In the genomic region with DNA sequence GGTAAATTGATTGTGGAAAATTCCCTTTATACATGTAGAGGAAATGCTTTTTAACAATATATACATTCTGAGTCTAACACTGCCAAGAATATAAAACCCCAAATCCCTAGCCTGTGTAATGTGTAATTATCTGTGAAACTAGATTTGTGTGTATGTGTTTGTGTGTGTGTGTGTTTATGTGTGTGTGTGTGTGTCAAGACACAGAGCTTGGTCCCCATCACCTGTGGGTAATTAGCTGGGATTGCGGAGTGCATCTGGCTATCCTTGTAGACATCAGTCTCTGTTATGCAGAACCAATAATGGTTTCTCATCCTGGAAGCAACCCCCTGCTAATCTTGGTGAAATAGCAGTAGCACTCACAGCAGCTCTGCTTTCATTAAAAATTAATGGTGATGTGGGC, we compare ENCODE assay signal across 24 cellular contexts. TPM values are rescaled to one million over a fixed set of nuclear protein-coding genes. Genes with fewer than 3 reads are reported as not detected.
DNase-seq lines count a peak whose midpoint lies in the region; ATAC-seq, FAIRE-seq and TF ChIP-seq lines count a peak whose summit lies in the region.
"Had no signal": no experiment of that assay in that cellular context is flagged by ENCODE, and none has a peak within 500 bp of the region (broad histone marks: within the 10 kb centered on the region; RNA-seq: fewer than 3 reads in every experiment).

No MANE protein-coding gene starts in this region.

- H3K4ac ChIP-seq in H1 (replicated peaks; ENCODE audit: insufficient read length, low read depth, low read length), result no peak overlapping the region

- no peak overlapping the region for H4K91ac ChIP-seq in H1 (replicated peaks; ENCODE audit: insufficient read length, low read length)

- H2BK120ac ChIP-seq in H1 (replicated peaks; ENCODE audit: low read depth, low read length), result no peak overlapping the region

- H3F3A ChIP-seq in smooth muscle cell (ENCODE audit: low read depth), result peaks cover 5% of the 10 kb centered on the region

- TF ChIP-seq RAD21 in H1 (IDR thresholded peaks at IDR 0.05 in 1 of 2, conservative IDR thresholded peaks at IDR 0.05 in 1 of 2; ENCODE audit: low read depth in 2 of 2, low read length in 2 of 2), result no peak

- H3K18ac ChIP-seq in H1 (ENCODE audit: extremely low read depth, low read length), result no peak overlapping the region

- no peak overlapping the region for H2BK20ac ChIP-seq in H1 (ENCODE audit: low read length)

- CTCF ChIA-PET in HEK293 (lab: Yijun Ruan, JAX) (interaction anchor here (0.9 kb wide), 1 partner anchor 9 kb away, joined by 5 read pairs; no protein-coding TSS in a partner anchor), H1 (lab: Charles Lee; ENCODE audit: partially characterized antibody) (no interaction called here)

- H3K9me3 ChIP-seq in HEK293 (ENCODE audit: control insufficient read depth, insufficient read depth, low read depth, low read length), result no peaks in the 10 kb centered on the region
- no peaks in the 10 kb centered on the region for H3K9me3 ChIP-seq in H1 (ENCODE audit: insufficient read depth in 2 of 2, low read depth in 1 of 2, low read length in 1 of 2)
- no peaks in the 10 kb centered on the region for H3K9me3 ChIP-seq in smooth muscle cell (replicated peaks; ENCODE audit: low read depth)
- no peaks in the 10 kb centered on the region for H3K9me3 ChIP-seq in ascending aorta
- H3K9me3 ChIP-seq: MG63, Peyer's patch had no signal

- POLR2A ChIA-PET in HEK293 (lab: Yijun Ruan, JAX) (interaction anchor here (1.0 kb wide), 1 partner anchor 8 kb away, joined by 4 read pairs; no protein-coding TSS in a partner anchor), H1 (lab: Charles Lee; ENCODE audit: partially characterized antibody) (interaction anchor here (0.7 kb wide), 1 partner anchor 222 kb away, joined by 3 read pairs; no protein-coding TSS in a partner anchor)

- no peak overlapping the region for H3K14ac ChIP-seq in H1 (ENCODE audit: insufficient read length)

- DNase-seq in NCI-H748 (lab: John Stamatoyannopoulos, UW; ENCODE audit: unreplicated experiment), result peak; percentile 44
- DNase-seq in NCI-H748 treated with DMSO at 0.1 percent for 48 hours (lab: John Stamatoyannopoulos, UW), result no peak
- no peak for DNase-seq in H1 (ENCODE audit: low read depth in 1 of 2, low spot score in 2 of 2)
- DNase-seq in smooth muscle cell (lab: John Stamatoyannopoulos, UW; ENCODE audit: unreplicated experiment), result no peak
- no peak for DNase-seq in NCI-H1105 (lab: John Stamatoyannopoulos, UW)
- no peak for DNase-seq in ascending aorta (ENCODE audit: low spot score in 2 of 2)
- DNase-seq: AML-193; C1 segment of cervical spinal cord; CD8-positive, alpha-beta T cell; DMS79 treated with DMSO at 0.1 percent for 48 hours; GF-D8; IMR-90; KG1; MG63; NCI-H1694 treated with DMSO at 0.1 percent for 48 hours; NCI-H2081; NCI-H345; NCI-H510A treated with DMSO at 0.1 percent for 48 hours; Peyer's patch; SHP77 treated with DMSO at 0.1 percent for 48 hours had no signal

- H4K5ac ChIP-seq in H1 (ENCODE audit: insufficient read length, low read depth, low read length), result no peak overlapping the region

- H3K27ac ChIP-seq in HEK293 (ENCODE audit: extremely low read depth, low read depth, low read length) (no peak overlapping the region), H1 (ENCODE audit: low read depth, low read length) (no peak overlapping the region), smooth muscle cell (ENCODE audit: low read depth) (no peak overlapping the region), ascending aorta (no peak overlapping the region)
- H3K27ac ChIP-seq: Peyer's patch had no signal

- no peak overlapping the region for H2BK5ac ChIP-seq in H1 (ENCODE audit: low read depth, low read length)

- no peaks in the 10 kb centered on the region for H3K79me1 ChIP-seq in H1 (ENCODE audit: low read depth, low read length)

- H3K23ac ChIP-seq in H1 (ENCODE audit: insufficient read length), result no peak overlapping the region

- peak; percentile 82 for FAIRE-seq in H1 (lab: Jason Lieb, UNC)
- FAIRE-seq: GM12891, H54 had no signal

- no peak overlapping the region for H2AK5ac ChIP-seq in H1 (ENCODE audit: low read depth, low read length)

- intact Hi-C loops in ascending aorta (cut with DNase I), result no loop called here

- H3K4me3 ChIP-seq in HEK293 (ENCODE audit: low read depth, low read length) (no peak overlapping the region), H1 (ENCODE audit: extremely low read depth in 1 of 4, insufficient read depth in 2 of 4, low read depth in 3 of 4, low read length in 4 of 4) (no peak overlapping the region; a peak in 1 of 8 replicates), smooth muscle cell (no peak overlapping the region), ascending aorta (no peak overlapping the region)
- H3K4me3 ChIP-seq: MG63, Peyer's patch had no signal

- TF ChIP-seq CTCF in HEK293 (tag by site-specific recombination; IDR thresholded peaks at IDR 0.05) (no peak), H1 (IDR thresholded peaks at IDR 0.05; ENCODE audit: control extremely low read depth in 1 of 3, insufficient read depth in 1 of 3, low read depth in 1 of 3, low read length in 3 of 3) (no peak), smooth muscle cell (IDR thresholded peaks at IDR 0.05; ENCODE audit: borderline replicate concordance, insufficient read depth, poor library complexity, severe bottlenecking) (no peak), ascending aorta (IDR thresholded peaks at IDR 0.05) (no peak)

- H3K4me2 ChIP-seq in H1 (ENCODE audit: insufficient read depth in 1 of 2, low read depth in 2 of 2, low read length in 2 of 2), result 0 out of 4 replicates have a peak overlapping the region, but pooled peaks of 1 of the 2 experiments have one; percentile 8
- H3K4me2 ChIP-seq in smooth muscle cell, result no peak overlapping the region

- no peak overlapping the region for H2BK12ac ChIP-seq in H1 (ENCODE audit: low read depth, low read length)

- TF ChIP-seq POLR2A in H1 (IDR thresholded peaks at IDR 0.05; ENCODE audit: control extremely low read depth in 1 of 2, low read depth in 2 of 2, low read length in 2 of 2), result no peak

- no peaks in the 10 kb centered on the region for H3K27me3 ChIP-seq in H1 (replicated peaks in 1 of 4; ENCODE audit: control insufficient read depth in 3 of 4, extremely low read depth in 1 of 4, insufficient read depth in 3 of 4, low read length in 3 of 4)
- H3K27me3 ChIP-seq in smooth muscle cell (ENCODE audit: low read depth), result no peaks in the 10 kb centered on the region
- no peaks in the 10 kb centered on the region for H3K27me3 ChIP-seq in ascending aorta
- H3K27me3 ChIP-seq: MG63, Peyer's patch had no signal

- 56% methylated on average over 1 of the region's 1 CpG; no CpG with 5 or more reads in 1 of the 2 experiments for WGBS in H1 (ENCODE audit: extremely low coverage in 1 of 2, insufficient coverage in 1 of 2, insufficient read length in 1 of 2, insufficient replicate concordance in 2 of 2, low coverage in 1 of 2, low lambda C conversion rate in 2 of 2, missing lambda C conversion rate in 1 of 2), 2 experiments
- WGBS in smooth muscle cell (ENCODE audit: low lambda C conversion rate), result 82% methylated on average over 1 of the region's 1 CpG

- H3K23me2 ChIP-seq in H1 (ENCODE audit: low read depth, low read length), result no peaks in the 10 kb centered on the region

- H3K4me1 ChIP-seq in HEK293 (ENCODE audit: control insufficient read depth, insufficient read depth, low read length), result no peaks in the 10 kb centered on the region
- peaks cover 5 to 18% (median 12%) of the 10 kb centered on the region in 4 experiments; a peak in 6 of 7 replicates for H3K4me1 ChIP-seq in H1 (replicated peaks in 1 of 4; ENCODE audit: control insufficient read depth in 3 of 4, insufficient read depth in 4 of 4, low read length in 3 of 4)
- no peaks in the 10 kb centered on the region for H3K4me1 ChIP-seq in smooth muscle cell (ENCODE audit: low read depth)
- no peaks in the 10 kb centered on the region for H3K4me1 ChIP-seq in ascending aorta
- H3K4me1 ChIP-seq: Peyer's patch had no signal

- ATAC-seq in HG02852 (IDR thresholded peaks at IDR 0.05; ENCODE audit: unreplicated experiment), result no peak
- ATAC-seq: CD8-positive, alpha-beta T cell had no signal

- H4K20me1 ChIP-seq in H1 (replicated peaks in 1 of 2; ENCODE audit: control insufficient read depth in 1 of 2, insufficient read depth in 2 of 2, low read length in 2 of 2), result no peaks in the 10 kb centered on the region
- H4K20me1 ChIP-seq in smooth muscle cell (ENCODE audit: low read depth), result no peaks in the 10 kb centered on the region

- no peak overlapping the region for H4K8ac ChIP-seq in H1 (ENCODE audit: extremely low read depth, insufficient read depth, low read length)

- H3K56ac ChIP-seq in H1 (replicated peaks; ENCODE audit: insufficient read length, low read depth, low read length), result no peak overlapping the region

- TF ChIP-seq EP300 in H1 (IDR thresholded peaks at IDR 0.05; ENCODE audit: borderline replicate concordance in 1 of 2, low read depth in 2 of 2, low read length in 2 of 2), result no peak

- no peak overlapping the region for H2AFZ ChIP-seq in H1 (ENCODE audit: low read length)
- H2AFZ ChIP-seq in smooth muscle cell (ENCODE audit: low read depth), result peak overlapping the region; percentile 42

- H3K9ac ChIP-seq in H1 (replicated peaks in 1 of 4; ENCODE audit: extremely low read depth in 1 of 4, low read depth in 3 of 4, low read length in 3 of 4) (no peak overlapping the region), smooth muscle cell (ENCODE audit: low read depth) (no peak overlapping the region)

- no peaks in the 10 kb centered on the region for H3K36me3 ChIP-seq in HEK293 (ENCODE audit: control insufficient read depth in 2 of 2, insufficient read depth in 1 of 2, low read length in 2 of 2)
- H3K36me3 ChIP-seq in H1 (ENCODE audit: control insufficient read depth in 2 of 4, insufficient read depth in 4 of 4, low read length in 3 of 4), result no peaks in the 10 kb centered on the region
- H3K36me3 ChIP-seq in smooth muscle cell (ENCODE audit: low read depth), result no peaks in the 10 kb centered on the region
- no peaks in the 10 kb centered on the region for H3K36me3 ChIP-seq in ascending aorta
- H3K36me3 ChIP-seq: MG63, Peyer's patch had no signal

- no peaks in the 10 kb centered on the region for H3K79me2 ChIP-seq in H1 (ENCODE audit: control insufficient read depth in 1 of 2, insufficient read depth in 2 of 2, low read length in 2 of 2)
- no peaks in the 10 kb centered on the region for H3K79me2 ChIP-seq in smooth muscle cell (ENCODE audit: low read depth)

- H2BK15ac ChIP-seq in H1 (ENCODE audit: low read length), result no peak overlapping the region

RNA-seq across cellular contexts. Expression of gene ST6GALNAC3, which starts 26.4 kb away (rescaled TPM):
- total RNA-seq in H1 (2021; fragmentation: NEBNext Ultra II Directional; extraction: Animal tissue kit (Norgen Biotek cat#: 25700)), result 17.2 and 19.0 TPM in 2 replicates
- polyA plus RNA-seq in H1 (2011; rRNA removed), result 2.6 and 4.9 TPM in 2 replicates
- 3.9 TPM for polyA plus RNA-seq in H1 (2011; cell fraction: cytosol; rRNA removed)
- polyA plus RNA-seq in H1 (2011; cell fraction: nucleus; rRNA removed), result 4.0 TPM
- polyA plus RNA-seq in H1 (2012, experiment 1 of 2), result 9.0 to 16.9 TPM (median 11.8 TPM) in 4 replicates
- polyA plus RNA-seq in H1 (2012, experiment 2 of 2), result 0.85 TPM
- polyA plus RNA-seq in H1 (2013, experiment 1 of 2), result 8.6 TPM
- 9.7 TPM for polyA plus RNA-seq in H1 (2013, experiment 2 of 2)
- polyA minus RNA-seq in H1 (2011; rRNA and poly(A)+ RNA removed), result 28.3 and 46.9 TPM in 2 replicates
- 7.6 TPM for polyA minus RNA-seq in H1 (2011; cell fraction: cytosol; rRNA and poly(A)+ RNA removed)
- polyA minus RNA-seq in H1 (2011; cell fraction: nucleus; rRNA and poly(A)+ RNA removed), result 52.9 TPM
- 13.4 and 22.2 TPM in 2 replicates for total RNA-seq in smooth muscle cell
- polyA plus RNA-seq in smooth muscle cell, result 9.3 and 13.3 TPM in 2 replicates
- total RNA-seq in ascending aorta, result 34.5 TPM
